In genomic region chr15:91997163-91997562, GRCh38 we compare ENCODE assay signal across 29 cellular contexts.
"Had no signal": no experiment of that assay in that cellular context is flagged by ENCODE, and none has a peak within 500 bp of the region (broad histone marks: within the 10 kb centered on the region; RNA-seq: fewer than 3 reads in every experiment).

No MANE protein-coding gene starts in this region.

- H2AFZ ChIP-seq: hepatocyte had no signal

- H3K27me3 ChIP-seq: colonic mucosa, dorsolateral prefrontal cortex, esophagus muscularis mucosa, esophagus squamous epithelium, foreskin keratinocyte, gastrocnemius medialis, gastroesophageal sphincter, heart left ventricle, heart right ventricle had no signal

- ATAC-seq: effector memory CD8-positive, alpha-beta T cell; esophagus mucosa; foreskin keratinocyte; gastrocnemius medialis; gastroesophageal sphincter; heart left ventricle; heart right ventricle had no signal

- H3K9me3 ChIP-seq: colonic mucosa, esophagus muscularis mucosa, esophagus squamous epithelium, gastrocnemius medialis, gastroesophageal sphincter, heart left ventricle, heart right ventricle had no signal

- FAIRE-seq: colon, endometrium, endothelial cell of umbilical vein, frontal cortex had no signal

- DNase-seq: colonic mucosa; cortex of kidney; dermis blood vessel endothelial cell; dorsolateral prefrontal cortex; effector CD4-positive, alpha-beta T cell; effector CD8-positive, alpha-beta T cell; effector memory CD4-positive, alpha-beta T cell; effector memory CD8-positive, alpha-beta T cell; endodermal cell; erythroblast; esophagus squamous epithelium; foreskin fibroblast; foreskin keratinocyte; foreskin melanocyte; gastrocnemius medialis; glutamatergic neuron; head of caudate nucleus; heart left ventricle; heart right ventricle had no signal

- H3K36me3 ChIP-seq: colonic mucosa, esophagus muscularis mucosa, esophagus squamous epithelium, gastrocnemius medialis, gastroesophageal sphincter, heart left ventricle, heart right ventricle had no signal

- H3K4me2 ChIP-seq: hepatocyte had no signal

- H3K79me2 ChIP-seq: hepatocyte had no signal

- H3K4me3 ChIP-seq: colonic mucosa, coronary artery, dorsolateral prefrontal cortex, esophagus muscularis mucosa, esophagus squamous epithelium, gastrocnemius medialis, gastroesophageal sphincter, heart left ventricle, heart right ventricle, hepatocyte had no signal

- H3K27ac ChIP-seq: colonic mucosa, coronary artery, dorsolateral prefrontal cortex, epithelial cell of prostate, esophagus muscularis mucosa, esophagus squamous epithelium, foreskin keratinocyte, gastrocnemius medialis, gastroesophageal sphincter, heart left ventricle, heart right ventricle, hepatocyte had no signal

- H3K4me1 ChIP-seq: colonic mucosa, gastrocnemius medialis had no signal
